ENCODE assay signal across 8 cellular contexts in genomic region chr6:159217595-159218275, GRCh38. TPM values are rescaled to one million over a fixed set of nuclear protein-coding genes. Genes with fewer than 3 reads are reported as not detected.
A peak's percentile ranks its signal among the peaks of the same experiment; 100 is the strongest.
DNase-seq lines count a peak whose midpoint lies in the region; ATAC-seq and TF ChIP-seq lines count a peak whose summit lies in the region.
"Had no signal": no experiment of that assay in that cellular context is flagged by ENCODE, and none has a peak within 500 bp of the region (broad histone marks: within the 10 kb centered on the region; RNA-seq: fewer than 3 reads in every experiment).

No MANE protein-coding gene starts in this region.

- TF ChIP-seq CTCF in LNCAP (IDR thresholded peaks at IDR 0.05) (0 out of 2 replicates have a peak, but pooled peaks have one; percentile 26), upper lobe of left lung (IDR thresholded peaks at IDR 0.05) (peak in 3 of 6 experiments; percentile 21 to 44 (median 32)), mammary epithelial cell (conservative IDR thresholded peaks at IDR 0.05 in 1 of 2, IDR thresholded peaks at IDR 0.05 in 1 of 2; ENCODE audit: extremely low read depth in 1 of 2, insufficient read depth in 1 of 2, low read depth in 1 of 2, low read length in 2 of 2) (no peak)

- H3K4me3 ChIP-seq in upper lobe of left lung (no peak overlapping the region), mammary epithelial cell (replicated peaks in 1 of 3; ENCODE audit: insufficient read depth in 1 of 3, low read depth in 2 of 3, low read length in 3 of 3) (no peak overlapping the region)
- H3K4me3 ChIP-seq: psoas muscle had no signal

- CTCF ChIA-PET in activated CD8-positive, alpha-beta T cell treated with anti-CD3 and anti-CD28 coated beads, Interleukin-2, amount 10 ng/mL, durations not matched to agents 7 days and 5 days (lab: Charles Lee): interaction anchor here (1.0 kb wide), 1 partner anchor 32 kb away, joined by 3 read pairs; no protein-coding TSS in a partner anchor
- CTCF ChIA-PET in mammary epithelial cell (lab: Charles Lee; ENCODE audit: low non-redundant PET): no interaction called here

- WGBS in upper lobe of left lung, 2 donors: 38 to 41% methylated on average over 15 to 17 of the region's 17 CpGs
- 78% methylated on average over 11 of the region's 17 CpGs for WGBS in mammary epithelial cell (ENCODE audit: low coverage, missing lambda C conversion rate)

- no peak overlapping the region for H3K4me3 Mint-ChIP-seq in activated CD8-positive, alpha-beta T cell treated with anti-CD3 and anti-CD28 coated beads, Interleukin-2, amount 10 ng/mL, durations not matched to agents 7 days and 5 days

- POLR2A ChIA-PET in activated CD8-positive, alpha-beta T cell treated with anti-CD3 and anti-CD28 coated beads, Interleukin-2, amount 10 ng/mL, durations not matched to agents 7 days and 5 days (lab: Charles Lee): no interaction called here

- no peak overlapping the region for H3K9ac ChIP-seq in mammary epithelial cell (ENCODE audit: insufficient read depth, low read length)

- no peaks in the 10 kb centered on the region for H3K36me3 Mint-ChIP-seq in activated CD8-positive, alpha-beta T cell treated with anti-CD3 and anti-CD28 coated beads, Interleukin-2, amount 10 ng/mL, durations not matched to agents 7 days and 5 days (ENCODE audit: low read depth)

- in situ Hi-C loops in mammary epithelial cell (cut with MboI; ENCODE audit: low sequenced_read_pairs in 2 of 2): no loop called here

- H3K27ac Mint-ChIP-seq in activated CD8-positive, alpha-beta T cell treated with anti-CD3 and anti-CD28 coated beads, Interleukin-2, amount 10 ng/mL, durations not matched to agents 7 days and 5 days: no peak overlapping the region

- H3K9me3 Mint-ChIP-seq in activated CD8-positive, alpha-beta T cell treated with anti-CD3 and anti-CD28 coated beads, Interleukin-2, amount 10 ng/mL, durations not matched to agents 7 days and 5 days (ENCODE audit: insufficient read depth): no peaks in the 10 kb centered on the region

- no peaks in the 10 kb centered on the region for H4K20me1 ChIP-seq in mammary epithelial cell (ENCODE audit: insufficient read depth, low read length)

- no peaks in the 10 kb centered on the region for H3K36me3 ChIP-seq in upper lobe of left lung
- H3K36me3 ChIP-seq in mammary epithelial cell (ENCODE audit: insufficient read depth, low read length): no peaks in the 10 kb centered on the region

- H3K4me1 ChIP-seq in upper lobe of left lung (no peaks in the 10 kb centered on the region), mammary epithelial cell (ENCODE audit: insufficient read depth, low read length) (no peaks in the 10 kb centered on the region)
- H3K4me1 ChIP-seq: psoas muscle had no signal

- no peak for TF ChIP-seq POLR2A in upper lobe of left lung (IDR thresholded peaks at IDR 0.05)

- DNase-seq in EH (ENCODE audit: low read depth): peak; percentile 59
- peak; percentile 30 for DNase-seq in activated CD8-positive, alpha-beta T cell treated with anti-CD3 and anti-CD28 coated beads, Interleukin-2, amount 10 ng/mL, durations not matched to agents 7 days and 5 days
- DNase-seq in iris pigment epithelial cell (ENCODE audit: low read depth): peak; percentile 38
- peak; percentile 40 to 57 for DNase-seq in upper lobe of left lung
- DNase-seq in mammary epithelial cell: no peak
- DNase-seq: psoas muscle had no signal

- no peak overlapping the region for H2AFZ ChIP-seq in mammary epithelial cell (ENCODE audit: low read depth, low read length)

- H3K4me2 ChIP-seq in mammary epithelial cell (ENCODE audit: insufficient read depth, low read depth, low read length): no peak overlapping the region

- no peak for TF ChIP-seq EP300 in upper lobe of left lung (IDR thresholded peaks at IDR 0.05)

- peak; percentile 85 for ATAC-seq in GM19467 (IDR thresholded peaks at IDR 0.05; ENCODE audit: unreplicated experiment)
- ATAC-seq in activated CD8-positive, alpha-beta T cell treated with anti-CD3 and anti-CD28 coated beads, Interleukin-2, amount 10 ng/mL, durations not matched to agents 7 days and 5 days: peak; percentile 57
- ATAC-seq in upper lobe of left lung (ENCODE audit: low FRiP score in 2 of 2): peak; percentile 31 to 35

- H3K9me3 ChIP-seq in upper lobe of left lung: no peaks in the 10 kb centered on the region
- no peaks in the 10 kb centered on the region for H3K9me3 ChIP-seq in mammary epithelial cell (replicated peaks; ENCODE audit: insufficient read depth, low read length)
- H3K9me3 ChIP-seq: psoas muscle had no signal

- BruUV-seq in mammary epithelial cell (replicated peaks; lab: Mats Ljungman, UMichigan): no TSS peak

- dilution Hi-C loops in mammary epithelial cell (cut with HindIII; ENCODE audit: low sequenced_read_pairs): no loop called here

- no peaks in the 10 kb centered on the region for H3K79me2 ChIP-seq in mammary epithelial cell (ENCODE audit: insufficient read depth, low read length)

- H3K27ac ChIP-seq in upper lobe of left lung (no peak overlapping the region), mammary epithelial cell (ENCODE audit: insufficient read depth, low read depth, low read length) (no peak overlapping the region)
- H3K27ac ChIP-seq: psoas muscle had no signal

- intact Hi-C loops in mammary epithelial cell (cut with micrococcal nuclease): no loop called here

- H3K4me1 Mint-ChIP-seq in activated CD8-positive, alpha-beta T cell treated with anti-CD3 and anti-CD28 coated beads, Interleukin-2, amount 10 ng/mL, durations not matched to agents 7 days and 5 days (ENCODE audit: low read depth): peaks cover 3% of the 10 kb centered on the region

- H3K27me3 ChIP-seq in upper lobe of left lung: no peaks in the 10 kb centered on the region
- H3K27me3 ChIP-seq in mammary epithelial cell (ENCODE audit: insufficient read depth, low read length): no peaks in the 10 kb centered on the region

- peaks cover 21% of the 10 kb centered on the region for H3K27me3 Mint-ChIP-seq in activated CD8-positive, alpha-beta T cell treated with anti-CD3 and anti-CD28 coated beads, Interleukin-2, amount 10 ng/mL, durations not matched to agents 7 days and 5 days (ENCODE audit: low read depth)

RNA-seq across cellular contexts. Expression of gene FNDC1, which starts 48.5 kb away (rescaled TPM):
- total RNA-seq in activated CD8-positive, alpha-beta T cell treated with anti-CD3 and anti-CD28 coated beads, Interleukin-2, amount 10 ng/mL, durations not matched to agents 7 days and 5 days: not detected
- total RNA-seq in upper lobe of left lung (1 to 10 TPM in 2 of 6 donors, under 1 TPM in 2, not detected in 2; 0.30 to 1.8 (median 0.65) TPM), mammary epithelial cell (under 1 TPM; 0.05 to 0.33 TPM)
- polyA plus RNA-seq in mammary epithelial cell: not detected
- not detected for polyA minus RNA-seq in mammary epithelial cell

Comparison
In these comparisons a context has a peak if more than half of its experiments do, and no peak if none do; other contexts are left out.
1. ATAC-seq: peak in every context shown above with its lines; median percentile 85 in GM19467; 57 in activated CD8-positive, alpha-beta T cell treated with anti-CD3 and anti-CD28 coated beads, Interleukin-2, amount 10 ng/mL, durations not matched to agents 7 days and 5 days; 33 in upper lobe of left lung.